In genomic region chr10:125896088-125896934, GRCh38 we compare ENCODE assay signal across 8 cellular contexts. TPM values are rescaled to one million over a fixed set of nuclear protein-coding genes. Genes with fewer than 3 reads are reported as not detected.
DNase-seq lines count a peak whose midpoint lies in the region; ATAC-seq and TF ChIP-seq lines count a peak whose summit lies in the region.
"Not testable (repeated sequence)": the region's sequence is repeated elsewhere in the genome, so short reads cannot be mapped to it uniquely, and the experiment has no call there.

Gene FANK1, plus strand, starts transcription at chr10:125896564. Its CDS starts 79 bp downstream, at chr10:125896643.

- DNase-seq in GM12864 (ENCODE audit: low read depth) (peak; percentile 53), NCI-H1092 treated with DMSO at 0.1 percent for 48 hours (lab: John Stamatoyannopoulos, UW) (peak; percentile 60), T-helper 2 cell (peak; percentile 28 to 90 (median 62)), amniotic stem cell (lab: John Stamatoyannopoulos, UW) (peak; percentile 66), left cardiac atrium (peak; percentile 94), trophoblast cell (peak; percentile 76 to 96)

- WGBS in trophoblast cell (ENCODE audit: extremely low coverage, insufficient coverage, insufficient read length) = no CpG with 5 or more reads among the region's 106 CpGs
- 30% methylated on average over 106 of the region's 106 CpGs for WGBS in thymus

- H3K4me3 ChIP-seq in GM12864 (ENCODE audit: low read depth, low read length) (peak within 1 kb of the TSS; percentile 69), trophoblast cell (ENCODE audit: low read depth, low read length) (peak within 1 kb of the TSS; percentile 89), thymus (ENCODE audit: low read length) (peak within 1 kb of the TSS; percentile 64)

- H4K12ac ChIP-seq in trophoblast cell (ENCODE audit: low read depth, low read length) = peak within 1 kb of the TSS; percentile 20

- H3K27ac ChIP-seq in trophoblast cell (ENCODE audit: low read depth, low read length) = peak within 1 kb of the TSS; percentile 71
- not testable (repeated sequence) for H3K27ac ChIP-seq in thymus (ENCODE audit: low read depth)

- H2AK5ac ChIP-seq in trophoblast cell (ENCODE audit: low read length) = not testable (repeated sequence)

- not testable (repeated sequence) for H3K27me3 ChIP-seq in trophoblast cell (ENCODE audit: insufficient read depth, low read length); thymus (ENCODE audit: control insufficient read depth, insufficient read depth)

- H4K91ac ChIP-seq in trophoblast cell (ENCODE audit: low read depth, low read length) = peak within 1 kb of the TSS; percentile 74

- H3K18ac ChIP-seq in trophoblast cell (ENCODE audit: low read length) = peak within 1 kb of the TSS; percentile 66

- peak within 1 kb of the TSS; percentile 85 for H2AFZ ChIP-seq in trophoblast cell (ENCODE audit: insufficient read depth, low read length, poor library complexity)

- H2BK120ac ChIP-seq in trophoblast cell (ENCODE audit: insufficient read depth, low read length, poor library complexity) = peak within 1 kb of the TSS; percentile 7

- peak within 1 kb of the TSS; percentile 53 for H3K14ac ChIP-seq in trophoblast cell (ENCODE audit: low read length)

- not testable (repeated sequence) for H3K79me1 ChIP-seq in trophoblast cell (ENCODE audit: low read length)

- peak within 1 kb of the TSS; percentile 48 for H3K4ac ChIP-seq in trophoblast cell (ENCODE audit: low read depth, low read length)

- peak within 1 kb of the TSS; percentile 66 for H3K4me2 ChIP-seq in trophoblast cell (ENCODE audit: low read length)

- intact Hi-C loops in left cardiac atrium (cut with DNase I) = not testable (repeated sequence)

- peak within 1 kb of the TSS; percentile 74 for H3K9ac ChIP-seq in trophoblast cell (ENCODE audit: low read length)

- H2BK12ac ChIP-seq in trophoblast cell (ENCODE audit: low read length) = not testable (repeated sequence)

- peak within 1 kb of the TSS; percentile 56 for H4K8ac ChIP-seq in trophoblast cell (ENCODE audit: low read depth, low read length)

- H3K79me2 ChIP-seq in trophoblast cell (ENCODE audit: control insufficient read depth, insufficient read depth, low read length, poor library complexity) = not testable (repeated sequence)

- H3K23ac ChIP-seq in trophoblast cell (ENCODE audit: low read length) = not testable (repeated sequence)

- H3K4me1 ChIP-seq in trophoblast cell (ENCODE audit: control insufficient read depth in 1 of 2, insufficient read depth in 2 of 2, low read length in 2 of 2); thymus (ENCODE audit: control insufficient read depth, insufficient read depth, low read length): not testable (repeated sequence)

- H3K9me3 ChIP-seq in trophoblast cell (ENCODE audit: insufficient read depth, low read depth, low read length); thymus (ENCODE audit: control insufficient read depth): not testable (repeated sequence)

- H3K36me3 ChIP-seq in trophoblast cell (ENCODE audit: control insufficient read depth in 1 of 2, insufficient read depth in 2 of 2, low read length in 2 of 2); thymus (ENCODE audit: control insufficient read depth, insufficient read depth): not testable (repeated sequence)

- peak; percentile 87 for ATAC-seq in HG02623 (IDR thresholded peaks at IDR 0.05; ENCODE audit: unreplicated experiment)
- peak; percentile 91 for ATAC-seq in left cardiac atrium

- H2BK5ac ChIP-seq in trophoblast cell (ENCODE audit: low read depth, low read length, poor library complexity) = peak within 1 kb of the TSS; percentile 38

- not testable (repeated sequence) for TF ChIP-seq CTCF in GM12864 (IDR thresholded peaks at IDR 0.05; ENCODE audit: low read depth, low read length, missing control alignments)

RNA-seq across cellular contexts. Expression of gene FANK1, which starts in this region (rescaled TPM):
- total RNA-seq in left cardiac atrium = under 1 TPM; 0.81 to 0.88 TPM
- polyA plus RNA-seq in trophoblast cell (2013) = 12.6 and 13.7 TPM in 2 replicates
- polyA plus RNA-seq in thymus = 14.1 TPM

Comparison
In these comparisons a context has a peak if more than half of its experiments do, and no peak if none do; other contexts are left out.
1. Peak in DNase-seq and ATAC-seq in left cardiac atrium; RNA of the gene not detected or under 1 TPM.